1 cellular context compared by ENCODE assay signal in the genomic region with DNA sequence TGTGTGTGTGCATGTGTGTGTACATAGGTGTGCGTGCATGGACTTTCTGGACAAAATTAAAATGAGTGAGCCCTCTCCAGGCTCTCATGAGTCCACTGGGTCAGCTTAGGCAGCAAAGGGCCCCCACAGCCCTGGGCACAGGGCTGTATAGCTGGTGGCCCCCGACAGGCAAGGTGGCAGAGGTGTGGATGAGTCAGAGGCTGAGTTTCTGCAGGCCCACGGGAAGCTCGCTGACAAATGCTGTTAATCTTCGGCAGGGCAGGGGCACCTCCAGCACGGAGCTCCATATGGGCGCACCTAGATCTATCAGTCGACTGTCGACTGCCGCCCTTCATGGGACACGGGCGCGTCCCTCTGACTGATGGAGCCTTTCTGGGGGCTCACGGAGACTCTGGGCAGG.
TF ChIP-seq lines count a peak whose summit lies in the region.

No MANE protein-coding gene starts in this region.

TF ChIP-seq in HEK293, 187 proteins besides CTCF, POLR2A, EP300 and RAD21 (continued from another document):
- TF ChIP-seq, protein P1, sequence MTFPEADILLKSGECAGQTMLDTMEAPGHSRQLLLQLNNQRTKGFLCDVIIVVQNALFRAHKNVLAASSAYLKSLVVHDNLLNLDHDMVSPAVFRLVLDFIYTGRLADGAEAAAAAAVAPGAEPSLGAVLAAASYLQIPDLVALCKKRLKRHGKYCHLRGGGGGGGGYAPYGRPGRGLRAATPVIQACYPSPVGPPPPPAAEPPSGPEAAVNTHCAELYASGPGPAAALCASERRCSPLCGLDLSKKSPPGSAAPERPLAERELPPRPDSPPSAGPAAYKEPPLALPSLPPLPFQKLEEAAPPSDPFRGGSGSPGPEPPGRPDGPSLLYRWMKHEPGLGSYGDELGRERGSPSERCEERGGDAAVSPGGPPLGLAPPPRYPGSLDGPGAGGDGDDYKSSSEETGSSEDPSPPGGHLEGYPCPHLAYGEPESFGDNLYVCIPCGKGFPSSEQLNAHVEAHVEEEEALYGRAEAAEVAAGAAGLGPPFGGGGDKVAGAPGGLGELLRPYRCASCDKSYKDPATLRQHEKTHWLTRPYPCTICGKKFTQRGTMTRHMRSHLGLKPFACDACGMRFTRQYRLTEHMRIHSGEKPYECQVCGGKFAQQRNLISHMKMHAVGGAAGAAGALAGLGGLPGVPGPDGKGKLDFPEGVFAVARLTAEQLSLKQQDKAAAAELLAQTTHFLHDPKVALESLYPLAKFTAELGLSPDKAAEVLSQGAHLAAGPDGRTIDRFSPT (tag by site-specific recombination; IDR thresholded peaks at IDR 0.05), result no peak
- TF ChIP-seq, protein P2, sequence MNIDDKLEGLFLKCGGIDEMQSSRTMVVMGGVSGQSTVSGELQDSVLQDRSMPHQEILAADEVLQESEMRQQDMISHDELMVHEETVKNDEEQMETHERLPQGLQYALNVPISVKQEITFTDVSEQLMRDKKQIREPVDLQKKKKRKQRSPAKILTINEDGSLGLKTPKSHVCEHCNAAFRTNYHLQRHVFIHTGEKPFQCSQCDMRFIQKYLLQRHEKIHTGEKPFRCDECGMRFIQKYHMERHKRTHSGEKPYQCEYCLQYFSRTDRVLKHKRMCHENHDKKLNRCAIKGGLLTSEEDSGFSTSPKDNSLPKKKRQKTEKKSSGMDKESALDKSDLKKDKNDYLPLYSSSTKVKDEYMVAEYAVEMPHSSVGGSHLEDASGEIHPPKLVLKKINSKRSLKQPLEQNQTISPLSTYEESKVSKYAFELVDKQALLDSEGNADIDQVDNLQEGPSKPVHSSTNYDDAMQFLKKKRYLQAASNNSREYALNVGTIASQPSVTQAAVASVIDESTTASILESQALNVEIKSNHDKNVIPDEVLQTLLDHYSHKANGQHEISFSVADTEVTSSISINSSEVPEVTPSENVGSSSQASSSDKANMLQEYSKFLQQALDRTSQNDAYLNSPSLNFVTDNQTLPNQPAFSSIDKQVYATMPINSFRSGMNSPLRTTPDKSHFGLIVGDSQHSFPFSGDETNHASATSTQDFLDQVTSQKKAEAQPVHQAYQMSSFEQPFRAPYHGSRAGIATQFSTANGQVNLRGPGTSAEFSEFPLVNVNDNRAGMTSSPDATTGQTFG (tag by site-specific recombination; IDR thresholded peaks at IDR 0.05; ENCODE audit: borderline replicate concordance), result no peak
- TF ChIP-seq TRIM28 (IDR thresholded peaks at IDR 0.05; ENCODE audit: borderline replicate concordance, low read length) (no peak), ZNF658 (tag by site-specific recombination; IDR thresholded peaks at IDR 0.05) (no peak)
